ENCODE assay signal across 1 cellular context in the genomic region with DNA sequence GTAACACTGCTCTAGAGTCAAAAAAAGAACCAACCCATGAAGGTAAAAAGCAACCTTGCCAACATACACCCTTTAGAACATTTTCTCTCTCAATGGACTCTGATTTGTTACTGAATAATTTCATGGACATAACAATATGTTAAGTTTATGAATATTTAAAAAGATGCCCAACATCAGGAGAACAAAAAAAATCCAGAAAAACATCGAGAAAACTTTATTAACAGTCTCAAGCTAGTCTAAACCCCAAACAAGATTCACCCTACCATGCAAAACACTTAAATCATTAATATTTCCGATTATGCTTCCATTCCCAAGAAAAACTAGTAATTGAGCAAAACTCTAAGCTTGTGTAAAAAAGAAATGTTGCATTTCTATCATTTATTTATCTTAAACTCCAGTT.
A peak's percentile ranks its signal among the peaks of the same experiment; 100 is the strongest.
TF ChIP-seq lines count a peak whose summit lies in the region.

No MANE protein-coding gene starts in this region.

TF ChIP-seq in K562, 482 proteins besides CTCF, POLR2A, EP300 and RAD21:
- TF ChIP-seq, protein P1, sequence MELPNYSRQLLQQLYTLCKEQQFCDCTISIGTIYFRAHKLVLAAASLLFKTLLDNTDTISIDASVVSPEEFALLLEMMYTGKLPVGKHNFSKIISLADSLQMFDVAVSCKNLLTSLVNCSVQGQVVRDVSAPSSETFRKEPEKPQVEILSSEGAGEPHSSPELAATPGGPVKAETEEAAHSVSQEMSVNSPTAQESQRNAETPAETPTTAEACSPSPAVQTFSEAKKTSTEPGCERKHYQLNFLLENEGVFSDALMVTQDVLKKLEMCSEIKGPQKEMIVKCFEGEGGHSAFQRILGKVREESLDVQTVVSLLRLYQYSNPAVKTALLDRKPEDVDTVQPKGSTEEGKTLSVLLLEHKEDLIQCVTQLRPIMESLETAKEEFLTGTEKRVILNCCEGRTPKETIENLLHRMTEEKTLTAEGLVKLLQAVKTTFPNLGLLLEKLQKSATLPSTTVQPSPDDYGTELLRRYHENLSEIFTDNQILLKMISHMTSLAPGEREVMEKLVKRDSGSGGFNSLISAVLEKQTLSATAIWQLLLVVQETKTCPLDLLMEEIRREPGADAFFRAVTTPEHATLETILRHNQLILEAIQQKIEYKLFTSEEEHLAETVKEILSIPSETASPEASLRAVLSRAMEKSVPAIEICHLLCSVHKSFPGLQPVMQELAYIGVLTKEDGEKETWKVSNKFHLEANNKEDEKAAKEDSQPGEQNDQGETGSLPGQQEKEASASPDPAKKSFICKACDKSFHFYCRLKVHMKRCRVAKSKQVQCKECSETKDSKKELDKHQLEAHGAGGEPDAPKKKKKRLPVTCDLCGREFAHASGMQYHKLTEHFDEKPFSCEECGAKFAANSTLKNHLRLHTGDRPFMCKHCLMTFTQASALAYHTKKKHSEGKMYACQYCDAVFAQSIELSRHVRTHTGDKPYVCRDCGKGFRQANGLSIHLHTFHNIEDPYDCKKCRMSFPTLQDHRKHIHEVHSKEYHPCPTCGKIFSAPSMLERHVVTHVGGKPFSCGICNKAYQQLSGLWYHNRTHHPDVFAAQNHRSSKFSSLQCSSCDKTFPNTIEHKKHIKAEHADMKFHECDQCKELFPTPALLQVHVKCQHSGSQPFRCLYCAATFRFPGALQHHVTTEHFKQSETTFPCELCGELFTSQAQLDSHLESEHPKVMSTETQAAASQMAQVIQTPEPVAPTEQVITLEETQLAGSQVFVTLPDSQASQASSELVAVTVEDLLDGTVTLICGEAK (IDR thresholded peaks at IDR 0.05) = peak; percentile 76
- TF ChIP-seq, protein P1 (CRISPR knock-in tag; IDR thresholded peaks at IDR 0.05) = no peak
- no peak for TF ChIP-seq MBD1 (CRISPR knock-in tag; IDR thresholded peaks at IDR 0.05)
- no peak for TF ChIP-seq ZNF431 (CRISPR knock-in tag; IDR thresholded peaks at IDR 0.05)
